Comparison of ENCODE assay signal across 27 cellular contexts in genomic region chr12:91753649-91754048, GRCh38.
"Had no signal": no experiment of that assay in that cellular context is flagged by ENCODE, and none has a peak within 500 bp of the region (broad histone marks: within the 10 kb centered on the region; RNA-seq: fewer than 3 reads in every experiment).

No MANE protein-coding gene starts in this region.

- H3K36me3 ChIP-seq: ascending aorta, cardiac muscle cell had no signal

- ATAC-seq: activated CD4-positive, alpha-beta T cell treated with anti-CD3 and anti-CD28 coated beads for 36 hours; activated CD4-positive, CD25-positive, alpha-beta regulatory T cell treated with anti-CD3 and anti-CD28 coated beads, Interleukin-2, amount 50 U/mL, for 24 hours; activated CD8-positive, alpha-beta memory T cell treated with anti-CD3 and anti-CD28 coated beads, Interleukin-2, amount 10 ng/mL, durations not matched to agents 7 days and 5 days had no signal

- H3K4me1 ChIP-seq: ascending aorta had no signal

- H3K27ac ChIP-seq: ascending aorta, cardiac muscle cell, coronary artery had no signal

- DNase-seq: activated CD4-positive, alpha-beta memory T cell treated with anti-CD3 and anti-CD28 coated beads, Interleukin-2, amount 10 ng/mL, durations not matched to agents 7 days and 5 days; activated CD4-positive, alpha-beta T cell treated with anti-CD3 and anti-CD28 coated beads for 36 hours; activated CD8-positive, alpha-beta memory T cell treated with anti-CD3 and anti-CD28 coated beads for 24 hours; activated CD8-positive, alpha-beta memory T cell treated with anti-CD3 and anti-CD28 coated beads, Interleukin-2, amount 10 ng/mL, durations not matched to agents 7 days and 5 days; activated CD8-positive, alpha-beta memory T cell treated with anti-CD3 and anti-CD28 coated beads, Interleukin-2, amount 50 U/mL, for 48 hours; activated effector memory CD4-positive, alpha-beta T cell treated with Interleukin-2 at 50 U/mL for 16 hours; activated naive CD4-positive, alpha-beta T cell treated with anti-CD3 and anti-CD28 coated beads, Interleukin-2, amount 10 ng/mL, durations not matched to agents 7 days and 5 days; activated T-cell treated with anti-CD3 and anti-CD28 coated beads, Interleukin-2, amount 50 U/mL, for 48 hours; amygdala; NCI-H1092 treated with DMSO at 0.1 percent for 48 hours; NCI-H1417 treated with DMSO at 0.1 percent for 48 hours; NCI-H187 treated with DMSO at 0.1 percent for 48 hours; NCI-H2081; NCI-H2171 treated with DMSO at 0.1 percent for 48 hours; NCI-H2227 treated with DMSO at 0.1 percent for 48 hours; NCI-H446 treated with DMSO at 0.1 percent for 48 hours; NCI-H524; NCI-H69; Right ventricle myocardium superior; SW 1271; T1000 had no signal

- H3K4me1 Mint-ChIP-seq: activated CD4-positive, alpha-beta T cell treated with anti-CD3 and anti-CD28 coated beads for 36 hours; central memory CD8-positive, alpha-beta T cell had no signal

- H3K27ac Mint-ChIP-seq: activated CD4-positive, alpha-beta memory T cell treated with anti-CD3 and anti-CD28 coated beads, Interleukin-2, amount 10 ng/mL, durations not matched to agents 7 days and 5 days; activated CD4-positive, alpha-beta T cell treated with anti-CD3 and anti-CD28 coated beads for 36 hours; activated CD8-positive, alpha-beta memory T cell treated with anti-CD3 and anti-CD28 coated beads, Interleukin-2, amount 10 ng/mL, durations not matched to agents 7 days and 5 days; activated naive CD4-positive, alpha-beta T cell treated with anti-CD3 and anti-CD28 coated beads, Interleukin-2, amount 10 ng/mL, durations not matched to agents 7 days and 5 days; activated naive CD8-positive, alpha-beta T cell had no signal

- H3K4me3 Mint-ChIP-seq: activated CD4-positive, alpha-beta memory T cell treated with anti-CD3 and anti-CD28 coated beads, Interleukin-2, amount 10 ng/mL, durations not matched to agents 7 days and 5 days; activated CD4-positive, alpha-beta T cell treated with anti-CD3 and anti-CD28 coated beads for 36 hours; activated CD8-positive, alpha-beta memory T cell treated with anti-CD3 and anti-CD28 coated beads, Interleukin-2, amount 10 ng/mL, durations not matched to agents 7 days and 5 days; activated naive CD4-positive, alpha-beta T cell treated with anti-CD3 and anti-CD28 coated beads, Interleukin-2, amount 10 ng/mL, durations not matched to agents 7 days and 5 days; activated naive CD8-positive, alpha-beta T cell; central memory CD8-positive, alpha-beta T cell had no signal

- H3K4me3 ChIP-seq: ascending aorta, cardiac muscle cell, coronary artery had no signal

- H3K27me3 Mint-ChIP-seq: activated CD4-positive, alpha-beta memory T cell treated with anti-CD3 and anti-CD28 coated beads, Interleukin-2, amount 10 ng/mL, durations not matched to agents 7 days and 5 days; activated CD4-positive, alpha-beta T cell treated with anti-CD3 and anti-CD28 coated beads for 36 hours; activated CD8-positive, alpha-beta memory T cell treated with anti-CD3 and anti-CD28 coated beads, Interleukin-2, amount 10 ng/mL, durations not matched to agents 7 days and 5 days; activated naive CD4-positive, alpha-beta T cell treated with anti-CD3 and anti-CD28 coated beads, Interleukin-2, amount 10 ng/mL, durations not matched to agents 7 days and 5 days; activated naive CD8-positive, alpha-beta T cell; central memory CD8-positive, alpha-beta T cell had no signal

- H3K27me3 ChIP-seq: ascending aorta, cardiac muscle cell had no signal
